Comparison of ENCODE assay signal across 23 cellular contexts in the genomic region with DNA sequence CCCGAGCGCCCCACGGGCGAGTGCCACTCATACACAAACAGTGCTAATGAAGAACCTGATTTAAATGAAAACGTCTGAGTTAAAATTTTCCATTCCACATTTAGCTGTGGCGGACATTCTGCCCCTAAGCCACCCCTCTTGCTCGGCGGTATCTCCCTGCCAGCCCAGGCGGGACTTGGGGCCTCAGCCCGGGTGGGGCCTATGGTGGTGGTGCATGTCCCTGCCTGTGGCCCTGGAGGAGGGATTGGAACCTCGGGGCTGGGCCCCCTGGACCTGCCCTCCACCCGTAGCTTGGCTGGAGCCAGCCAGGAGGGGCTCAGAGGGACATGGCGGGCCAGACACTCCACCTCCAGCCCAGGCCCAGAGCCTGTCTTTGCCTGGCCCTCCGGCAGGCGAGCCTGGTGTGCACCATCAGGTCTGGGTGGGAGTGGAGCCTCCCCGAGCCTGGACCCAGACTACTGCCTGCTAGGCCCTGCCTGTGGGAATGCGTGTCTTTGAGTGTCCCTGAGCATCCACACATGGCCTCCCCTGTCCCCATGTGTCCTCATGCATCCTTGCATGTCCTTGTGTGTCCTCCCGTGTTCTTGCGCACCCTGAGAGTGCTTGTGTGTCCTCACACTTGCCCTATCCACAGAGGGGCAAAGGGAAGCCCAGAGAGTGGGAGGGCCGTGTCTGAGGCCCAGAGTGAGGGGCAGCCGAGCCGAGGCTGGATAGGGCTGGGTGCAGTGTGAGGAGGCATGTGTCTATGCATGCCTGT. TPM values are rescaled to one million over a fixed set of nuclear protein-coding genes. Genes with fewer than 3 reads are reported as not detected.
DNase-seq lines count a peak whose midpoint lies in the region; ATAC-seq, FAIRE-seq and TF ChIP-seq lines count a peak whose summit lies in the region.
"Had no signal": no experiment of that assay in that cellular context is flagged by ENCODE, and none has a peak within 500 bp of the region (broad histone marks: within the 10 kb centered on the region; RNA-seq: fewer than 3 reads in every experiment).

No MANE protein-coding gene starts in this region.

- no peak for TF ChIP-seq RAD21 in K562 (CRISPR knock-in tag; conservative IDR thresholded peaks at IDR 0.05 in 1 of 2, IDR thresholded peaks at IDR 0.05 in 1 of 2)

- H2BK5ac ChIP-seq in neuronal stem cell (ENCODE audit: low read length): peak overlapping the region; percentile 54

- H3K27me3 ChIP-seq in BLaER1 treated with 17β-estradiol and CSF1 and Interleukin-3, amounts not matched to agents 10 nM and 100 nM: no peaks in the 10 kb centered on the region
- H3K27me3 ChIP-seq in K562 (ENCODE audit: control insufficient read depth in 2 of 2, insufficient read depth in 2 of 2, low read length in 2 of 2) (no peaks in the 10 kb centered on the region), neuronal stem cell (ENCODE audit: control insufficient read depth in 3 of 3, insufficient read depth in 3 of 3, low read depth in 1 of 3, low read length in 3 of 3) (no peaks in the 10 kb centered on the region)
- H3K27me3 ChIP-seq: gastrocnemius medialis, left lung, tibial artery had no signal

- H3K23ac ChIP-seq in neuronal stem cell (ENCODE audit: low read depth, low read length, poor library complexity): peak overlapping the region; percentile 8

- WGBS in K562 (ENCODE audit: insufficient coverage, low coverage, missing lambda C conversion rate): 76% methylated on average over 22 of the region's 22 CpGs
- WGBS in neuronal stem cell (ENCODE audit: extremely low coverage in 2 of 2, insufficient read length in 2 of 2, insufficient replicate concordance in 1 of 2), 2 donors: no CpG with 5 or more reads among the region's 22 CpGs
- 60 to 61% methylated on average over 13 to 22 of the region's 22 CpGs for WGBS in lower leg skin, 2 donors

- H2BK12ac ChIP-seq in neuronal stem cell (ENCODE audit: low read length): no peak overlapping the region

- peaks cover 32% of the 10 kb centered on the region for H3K79me1 ChIP-seq in neuronal stem cell (ENCODE audit: low read depth, low read length)

- H2BK120ac ChIP-seq in neuronal stem cell (ENCODE audit: low read depth, low read length): no peak overlapping the region

- H3K4me1 ChIP-seq in BLaER1 treated with 17β-estradiol and CSF1 and Interleukin-3, amounts not matched to agents 10 nM and 100 nM: peaks cover 60 to 73% (median 68%) of the 10 kb centered on the region in 10 experiments
- H3K4me1 ChIP-seq in HEK293 (ENCODE audit: control insufficient read depth, insufficient read depth, low read length) (peaks cover 5% of the 10 kb centered on the region), K562 (replicated peaks in 1 of 2; ENCODE audit: control insufficient read depth in 2 of 2, insufficient read depth in 2 of 2, low read length in 2 of 2) (peaks cover 17 to 90% of the 10 kb centered on the region in 2 experiments), neuronal stem cell (ENCODE audit: control insufficient read depth in 2 of 2, insufficient read depth in 1 of 2, low read depth in 1 of 2, low read length in 2 of 2) (peaks cover 7 to 15% of the 10 kb centered on the region in 2 donors)

- DNase-seq in K562 (ENCODE audit: extremely low read depth in 1 of 4, low spot score in 3 of 4) (no peak), neuronal stem cell (ENCODE audit: low spot score) (no peak), NCI-H1105 treated with DMSO at 0.1 percent for 48 hours (lab: John Stamatoyannopoulos, UW) (no peak), SKM-1 treated with dmso at 0.1 percent for 144 hours (lab: John Stamatoyannopoulos, UW; ENCODE audit: unreplicated experiment) (no peak), lower leg skin (ENCODE audit: low spot score in 2 of 2) (no peak)
- DNase-seq: ACHN; activated CD4-positive, alpha-beta T cell treated with anti-CD3 and anti-CD28 coated beads, Interleukin-2, amount 50 U/mL, for 48 hours; activated naive CD4-positive, alpha-beta T cell treated with anti-CD3 and anti-CD28 coated beads, Interleukin-2, amount 50 U/mL, for 16 hours; anterior cingulate cortex; Calu3; gastrocnemius medialis; Kasumi-1; naive B cell; NCI-H1694 treated with DMSO at 0.1 percent for 48 hours; NCI-H510A treated with DMSO at 0.1 percent for 48 hours; SIG-M5; stimulated activated naive CD8-positive, alpha-beta T cell treated with anti-CD3 and anti-CD28 coated beads, Interleukin-15, amount 100 ng/mL, for 72 hours; tibial artery had no signal

- H3K4me2 ChIP-seq in BLaER1 treated with 17β-estradiol and CSF1 and Interleukin-3, amounts not matched to agents 10 nM and 100 nM: peak overlapping the region; percentile 48 to 100 (median 80); a peak in 21 of 22 replicates
- H3K4me2 ChIP-seq in K562 (ENCODE audit: insufficient read depth, low read length) (no peak overlapping the region), neuronal stem cell (ENCODE audit: insufficient read depth, low read length, poor library complexity, severe bottlenecking) (no peak overlapping the region)

- peaks cover 21% of the 10 kb centered on the region for H3K79me2 ChIP-seq in K562 (ENCODE audit: control insufficient read depth, insufficient read depth, low read length)

- no peak for TF ChIP-seq POLR2A in K562 (conservative IDR thresholded peaks at IDR 0.05)
- TF ChIP-seq POLR2A in lower leg skin (IDR thresholded peaks at IDR 0.05): no peak

- in situ Hi-C loops in K562 (cut with MboI): no loop called here

- no peak overlapping the region for H3K4me3 ChIP-seq in BLaER1 treated with 17β-estradiol and CSF1 and Interleukin-3, amounts not matched to agents 10 nM and 100 nM
- H3K4me3 ChIP-seq in HEK293 (ENCODE audit: low read depth, low read length) (no peak overlapping the region), K562 (no peak overlapping the region), neuronal stem cell (ENCODE audit: low read length in 2 of 2) (peak overlapping the region in 1 of 2 donors; percentile 61), lower leg skin (ENCODE audit: low read depth, poor library complexity, severe bottlenecking) (no peak overlapping the region)
- H3K4me3 ChIP-seq: gastrocnemius medialis, left lung, tibial artery had no signal

- H3K14ac ChIP-seq in neuronal stem cell (ENCODE audit: low read length): no peak overlapping the region

- H3K27ac ChIP-seq in BLaER1 treated with 17β-estradiol and CSF1 and Interleukin-3, amounts not matched to agents 10 nM and 100 nM: peak overlapping the region in 3 of 11 experiments; percentile 11 to 39 (median 28); a peak in 2 of 22 replicates
- H3K27ac ChIP-seq in HEK293 (ENCODE audit: extremely low read depth, low read depth, low read length): no peak overlapping the region
- H3K27ac ChIP-seq in K562 (ENCODE audit: extremely low read depth, low read depth, low read length): no peak overlapping the region
- H3K27ac ChIP-seq in neuronal stem cell (replicated peaks; ENCODE audit: low read length): no peak overlapping the region
- H3K27ac ChIP-seq: left lung had no signal

- FAIRE-seq in K562 (lab: Jason Lieb, UNC): no peak
- FAIRE-seq: endometrium had no signal

- no peak for TF ChIP-seq EP300 in K562 (IDR thresholded peaks at IDR 0.05; ENCODE audit: low read length)

- peak overlapping the region; percentile 51 for H2BK15ac ChIP-seq in neuronal stem cell (ENCODE audit: low read length)

- H3K9me1 ChIP-seq in K562 (ENCODE audit: control insufficient read depth, insufficient read depth, low read length): peaks cover 18% of the 10 kb centered on the region

- no peak for ATAC-seq in K562
- ATAC-seq: gastrocnemius medialis; left lung; stimulated activated naive CD8-positive, alpha-beta T cell treated with anti-CD3 and anti-CD28 coated beads, Interleukin-15, amount 100 ng/mL, for 72 hours had no signal

- H4K91ac ChIP-seq in neuronal stem cell (ENCODE audit: low read depth, low read length, poor library complexity): peak overlapping the region; percentile 50

- intact Hi-C loops in K562 (cut with micrococcal nuclease) (no loop called here), lower leg skin (cut with DNase I; ENCODE audit: low total_unique reads) (no loop called here)

- H2AK5ac ChIP-seq in neuronal stem cell (ENCODE audit: low read depth, low read length): no peak overlapping the region

- CTCF ChIA-PET in HEK293 (lab: Yijun Ruan, JAX): interaction anchor here (0.7 to 1.8 kb wide), 5 partner anchors 20 to 163 kb away, joined by 3 to 6 read pairs (median 3); no protein-coding TSS in a partner anchor
- CTCF ChIA-PET in K562 (lab: Yijun Ruan, JAX; ENCODE audit: low intra/inter-chr PET ratio): no interaction called here

- H3K18ac ChIP-seq in neuronal stem cell (ENCODE audit: low read length): no peak overlapping the region

- H2AFZ ChIP-seq in K562 (ENCODE audit: low read depth, low read length) (no peak overlapping the region), neuronal stem cell (ENCODE audit: low read length) (no peak overlapping the region)

- BruUV-seq in K562 (replicated peaks; lab: Mats Ljungman, UMichigan): no TSS peak

- H4K8ac ChIP-seq in neuronal stem cell (ENCODE audit: low read depth, low read length): no peak overlapping the region

- peak overlapping the region in 10 of 11 experiments; percentile 7 to 64 (median 50); a peak in 15 of 22 replicates for H3K9ac ChIP-seq in BLaER1 treated with 17β-estradiol and CSF1 and Interleukin-3, amounts not matched to agents 10 nM and 100 nM
- H3K9ac ChIP-seq in K562 (ENCODE audit: insufficient read depth in 1 of 2, low read depth in 2 of 2, low read length in 2 of 2): peak overlapping the region in 1 of 2 experiments; percentile 79; a peak in 2 of 4 replicates
- H3K9ac ChIP-seq in neuronal stem cell (ENCODE audit: low read depth, low read length, poor library complexity): peak overlapping the region; percentile 14

- POLR2A ChIA-PET in HEK293 (lab: Yijun Ruan, JAX): interaction anchor here (1.0 to 1.3 kb wide), 2 partner anchors 12 to 19 kb away, joined by 3 read pairs; no protein-coding TSS in a partner anchor
- POLR2A ChIA-PET in K562 (lab: Yijun Ruan, JAX): interaction anchor here (0.6 to 7.2 kb wide), 5 partner anchors 10 to 134 kb away, joined by 3 to 68 read pairs (median 4); no protein-coding TSS in a partner anchor

- no peak overlapping the region for H3K4ac ChIP-seq in neuronal stem cell (ENCODE audit: low read length)

- no peaks in the 10 kb centered on the region for H3K9me3 ChIP-seq in BLaER1 treated with 17β-estradiol and CSF1 and Interleukin-3, amounts not matched to agents 10 nM and 100 nM (replicated peaks in 1 of 11)
- H3K9me3 ChIP-seq in HEK293 (ENCODE audit: control insufficient read depth, insufficient read depth, low read depth, low read length) (no peaks in the 10 kb centered on the region), K562 (replicated peaks; ENCODE audit: control insufficient read depth, insufficient read depth, low read depth, low read length) (no peaks in the 10 kb centered on the region), neuronal stem cell (replicated peaks in 1 of 2; ENCODE audit: control insufficient read depth in 2 of 2, insufficient read depth in 1 of 2, low read depth in 1 of 2, low read length in 2 of 2) (peaks cover 0 to 2% of the 10 kb centered on the region in 2 donors)
- H3K9me3 ChIP-seq: gastrocnemius medialis, left lung, tibial artery had no signal

- TF ChIP-seq CTCF in HEK293 (tag by site-specific recombination; IDR thresholded peaks at IDR 0.05) (no peak), K562 (IDR thresholded peaks at IDR 0.05 in 2 of 3, conservative IDR thresholded peaks at IDR 0.05 in 1 of 3; ENCODE audit: insufficient read depth in 2 of 3, low read depth in 1 of 3, low read length in 3 of 3) (no peak), lower leg skin (IDR thresholded peaks at IDR 0.05) (no peak)

- peaks cover 63 to 93% (median 87%) of the 10 kb centered on the region in 11 experiments for H4K20me1 ChIP-seq in BLaER1 treated with 17β-estradiol and CSF1 and Interleukin-3, amounts not matched to agents 10 nM and 100 nM
- peaks cover 52% of the 10 kb centered on the region for H4K20me1 ChIP-seq in K562 (replicated peaks; ENCODE audit: control insufficient read depth, insufficient read depth, low read length)

- H3K36me3 ChIP-seq in BLaER1 treated with 17β-estradiol and CSF1 and Interleukin-3, amounts not matched to agents 10 nM and 100 nM: peaks cover 0 to 28% (median 11%) of the 10 kb centered on the region in 11 experiments; a peak in 16 of 22 replicates
- H3K36me3 ChIP-seq in HEK293 (ENCODE audit: control insufficient read depth in 2 of 2, insufficient read depth in 1 of 2, low read length in 2 of 2): peaks cover 0 to 41% of the 10 kb centered on the region in 2 experiments; a peak in 1 of 3 replicates
- H3K36me3 ChIP-seq in K562 (ENCODE audit: control insufficient read depth, insufficient read depth, low read length): peaks cover 10% of the 10 kb centered on the region; the same call in 2 of the 3 replicates
- peaks cover 6 to 8% of the 10 kb centered on the region in 2 donors for H3K36me3 ChIP-seq in neuronal stem cell (replicated peaks in 1 of 2; ENCODE audit: control insufficient read depth in 2 of 2, insufficient read depth in 2 of 2, low read length in 2 of 2)
- H3K36me3 ChIP-seq: gastrocnemius medialis had no signal

RNA-seq across cellular contexts. Expression of a gene that starts 4.4 kb away (rescaled TPM):
- 77.3 and 229 TPM in 2 replicates for total RNA-seq in K562 (2011; cell fraction: chromatin; rRNA removed; ENCODE audit: low replicate concordance)
- total RNA-seq in K562 (2011; cell fraction: nucleolus; rRNA removed): 110 and 113 TPM in 2 replicates
- total RNA-seq in K562 (2011; cell fraction: nucleoplasm; rRNA removed): 89.5 and 103 TPM in 2 replicates
- total RNA-seq in K562 (2014; rRNA removed) (16.4 and 27.9 TPM in 2 replicates), K562 (2014; rRNA removed; fragmentation: Illumina TruSeq; extraction: Trizol) (4.5 and 7.5 TPM in 2 replicates), K562 (2015; rRNA removed; fragmentation: Illumina TruSeq; extraction: Trizol) (9.8 and 11.3 TPM in 2 replicates), K562 (2021) (99.5 and 109 TPM in 2 replicates), lower leg skin (10 to 100 TPM; 17.8 to 30.0 (median 26.1) TPM)
- polyA plus RNA-seq in K562 (2011; rRNA removed) (21.3 and 39.4 TPM in 2 replicates), K562 (2014; fragmentation: Illumina TruSeq; extraction: Trizol) (34.6 and 58.2 TPM in 2 replicates), K562 (2014; fragmentation: Nextera tagmentation; extraction: Ambion mirVana) (under 1 TPM; 0.04 to 0.15 TPM), K562 (2014; rRNA removed) (74.5 and 108 TPM in 2 replicates)
- polyA plus RNA-seq in K562 (2011; cell fraction: cytosol; rRNA removed): 30.5 and 34.1 TPM in 2 replicates
- 388 and 500 TPM in 2 replicates for polyA plus RNA-seq in K562 (2011; cell fraction: nucleus; rRNA removed)
- 47.3 and 69.3 TPM in 2 replicates for polyA plus RNA-seq in K562 (2012)
- polyA minus RNA-seq in K562 (2011; rRNA and poly(A)+ RNA removed): 5.1 and 6.4 TPM in 2 replicates
- polyA minus RNA-seq in K562 (2011; cell fraction: cytosol; rRNA and poly(A)+ RNA removed): 26.3 and 42.5 TPM in 2 replicates
- polyA minus RNA-seq in K562 (2011; cell fraction: nucleus; rRNA and poly(A)+ RNA removed): 38.9 and 55.3 TPM in 2 replicates
- 44.3 TPM for polyA plus RNA-seq in neuronal stem cell (2013, experiment 1 of 2)
- polyA plus RNA-seq in neuronal stem cell (2013, experiment 2 of 2): 42.8 TPM

RNA-seq across cellular contexts. Expression of a gene that starts 14.8 kb away (rescaled TPM):
- total RNA-seq in K562 (2011; cell fraction: chromatin; rRNA removed; ENCODE audit: low replicate concordance): not detected in 2 replicates
- not detected in 2 replicates for total RNA-seq in K562 (2011; cell fraction: nucleolus; rRNA removed)
- total RNA-seq in K562 (2011; cell fraction: nucleoplasm; rRNA removed): not detected in 2 replicates
- not detected in 2 replicates for total RNA-seq in K562 (2014; rRNA removed)
- not detected in 2 replicates for total RNA-seq in K562 (2014; rRNA removed; fragmentation: Illumina TruSeq; extraction: Trizol)
- not detected in 2 replicates for total RNA-seq in K562 (2015; rRNA removed; fragmentation: Illumina TruSeq; extraction: Trizol)
- total RNA-seq in K562 (2021): not detected in 2 replicates
- polyA plus RNA-seq in K562 (2011; rRNA removed): not detected in 2 replicates
- not detected in 2 replicates for polyA plus RNA-seq in K562 (2011; cell fraction: cytosol; rRNA removed)
- not detected in 2 replicates for polyA plus RNA-seq in K562 (2011; cell fraction: nucleus; rRNA removed)
- polyA plus RNA-seq in K562 (2012): 0.26 TPM in 1 of 2 replicates, not detected in the other
- polyA plus RNA-seq in K562 (2014; fragmentation: Illumina TruSeq; extraction: Trizol): not detected in 2 replicates
- not detected for polyA plus RNA-seq in K562 (2014; fragmentation: Nextera tagmentation; extraction: Ambion mirVana)
- not detected in 2 replicates for polyA plus RNA-seq in K562 (2014; rRNA removed)
- not detected in 2 replicates for polyA minus RNA-seq in K562 (2011; rRNA and poly(A)+ RNA removed)
- polyA minus RNA-seq in K562 (2011; cell fraction: cytosol; rRNA and poly(A)+ RNA removed): not detected in 2 replicates
- polyA minus RNA-seq in K562 (2011; cell fraction: nucleus; rRNA and poly(A)+ RNA removed): not detected in 2 replicates
- not detected for polyA plus RNA-seq in neuronal stem cell (2013, experiment 1 of 2)
- not detected for polyA plus RNA-seq in neuronal stem cell (2013, experiment 2 of 2)
- total RNA-seq in lower leg skin: 1 to 10 TPM in 2 of 4 donors, under 1 TPM in 1, not detected in 1; 0.16 to 2.1 (median 1.7) TPM
- total RNA-seq: Calu3, mesothelial cell of epicardium had no signal

RNA-seq across cellular contexts. Expression of a gene that starts 19.0 kb away (rescaled TPM):
- total RNA-seq in K562 (2011; cell fraction: chromatin; rRNA removed; ENCODE audit: low replicate concordance): 249 and 785 TPM in 2 replicates
- 623 and 778 TPM in 2 replicates for total RNA-seq in K562 (2011; cell fraction: nucleolus; rRNA removed)
- total RNA-seq in K562 (2011; cell fraction: nucleoplasm; rRNA removed): 344 and 378 TPM in 2 replicates
- total RNA-seq in K562 (2014; rRNA removed) (203 and 254 TPM in 2 replicates), K562 (2014; rRNA removed; fragmentation: Illumina TruSeq; extraction: Trizol) (31.5 and 47.4 TPM in 2 replicates), K562 (2015; rRNA removed; fragmentation: Illumina TruSeq; extraction: Trizol) (151 and 170 TPM in 2 replicates), K562 (2021) (222 and 242 TPM in 2 replicates), lower leg skin (10 to 100 TPM; 41.6 to 97.5 (median 52.8) TPM)
- polyA plus RNA-seq in K562 (2011; rRNA removed) (102 and 189 TPM in 2 replicates), K562 (2014; fragmentation: Illumina TruSeq; extraction: Trizol) (140 and 177 TPM in 2 replicates), K562 (2014; fragmentation: Nextera tagmentation; extraction: Ambion mirVana) (1 to 10 TPM; 1.6 to 6.6 TPM), K562 (2014; rRNA removed) (258 and 265 TPM in 2 replicates)
- 155 and 253 TPM in 2 replicates for polyA plus RNA-seq in K562 (2011; cell fraction: cytosol; rRNA removed)
- polyA plus RNA-seq in K562 (2011; cell fraction: nucleus; rRNA removed): 1,476 and 1,701 TPM in 2 replicates
- 173 and 189 TPM in 2 replicates for polyA plus RNA-seq in K562 (2012)
- 57.9 and 72.9 TPM in 2 replicates for polyA minus RNA-seq in K562 (2011; rRNA and poly(A)+ RNA removed)
- polyA minus RNA-seq in K562 (2011; cell fraction: cytosol; rRNA and poly(A)+ RNA removed): 87.3 and 128 TPM in 2 replicates
- polyA minus RNA-seq in K562 (2011; cell fraction: nucleus; rRNA and poly(A)+ RNA removed): 286 and 369 TPM in 2 replicates
- polyA plus RNA-seq in neuronal stem cell (2013, experiment 1 of 2): 21.2 TPM
- 21.9 TPM for polyA plus RNA-seq in neuronal stem cell (2013, experiment 2 of 2)

RNA-seq across cellular contexts. Expression of a gene that starts 20.1 kb away (rescaled TPM):
- total RNA-seq in K562 (2011; cell fraction: chromatin; rRNA removed; ENCODE audit: low replicate concordance): 525 and 801 TPM in 2 replicates
- total RNA-seq in K562 (2011; cell fraction: nucleolus; rRNA removed): 523 and 591 TPM in 2 replicates
- total RNA-seq in K562 (2011; cell fraction: nucleoplasm; rRNA removed): 545 and 554 TPM in 2 replicates
- 2,045 and 2,260 TPM in 2 replicates for total RNA-seq in K562 (2014; rRNA removed)
- 1,191 and 1,409 TPM in 2 replicates for total RNA-seq in K562 (2014; rRNA removed; fragmentation: Illumina TruSeq; extraction: Trizol)
- total RNA-seq in K562 (2015; rRNA removed; fragmentation: Illumina TruSeq; extraction: Trizol): 1,591 and 1,659 TPM in 2 replicates
- total RNA-seq in K562 (2021): 1,289 and 1,311 TPM in 2 replicates
- 1,082 and 1,351 TPM in 2 replicates for polyA plus RNA-seq in K562 (2011; rRNA removed)
- polyA plus RNA-seq in K562 (2011; cell fraction: cytosol; rRNA removed): 950 and 1,655 TPM in 2 replicates
- 1,008 and 1,512 TPM in 2 replicates for polyA plus RNA-seq in K562 (2011; cell fraction: nucleus; rRNA removed)
- polyA plus RNA-seq in K562 (2012): 795 and 1,074 TPM in 2 replicates
- 1,518 and 1,621 TPM in 2 replicates for polyA plus RNA-seq in K562 (2014; fragmentation: Illumina TruSeq; extraction: Trizol)
- 100 to 1,000 TPM; 162 to 207 TPM for polyA plus RNA-seq in K562 (2014; fragmentation: Nextera tagmentation; extraction: Ambion mirVana)
- 2,237 and 2,891 TPM in 2 replicates for polyA plus RNA-seq in K562 (2014; rRNA removed)
- polyA minus RNA-seq in K562 (2011; rRNA and poly(A)+ RNA removed): 896 and 959 TPM in 2 replicates
- polyA minus RNA-seq in K562 (2011; cell fraction: cytosol; rRNA and poly(A)+ RNA removed): 618 and 835 TPM in 2 replicates
- 183 and 414 TPM in 2 replicates for polyA minus RNA-seq in K562 (2011; cell fraction: nucleus; rRNA and poly(A)+ RNA removed)
- polyA plus RNA-seq in neuronal stem cell (2013, experiment 1 of 2): 496 TPM
- polyA plus RNA-seq in neuronal stem cell (2013, experiment 2 of 2): 494 TPM
- total RNA-seq in lower leg skin: 100 to 1,000 TPM; 104 to 159 (median 119) TPM

RNA-seq across cellular contexts. Expression of a gene that starts 56.0 kb away (rescaled TPM):
- total RNA-seq in K562 (2011; cell fraction: chromatin; rRNA removed; ENCODE audit: low replicate concordance): 638 and 1,105 TPM in 2 replicates
- 550 and 577 TPM in 2 replicates for total RNA-seq in K562 (2011; cell fraction: nucleolus; rRNA removed)
- total RNA-seq in K562 (2011; cell fraction: nucleoplasm; rRNA removed): 502 and 511 TPM in 2 replicates
- total RNA-seq in K562 (2014; rRNA removed) (107 and 108 TPM in 2 replicates), K562 (2014; rRNA removed; fragmentation: Illumina TruSeq; extraction: Trizol) (43.7 and 49.4 TPM in 2 replicates), K562 (2015; rRNA removed; fragmentation: Illumina TruSeq; extraction: Trizol) (80.1 and 81.2 TPM in 2 replicates), K562 (2021) (116 and 119 TPM in 2 replicates), lower leg skin (10 to 100 TPM; 14.8 to 28.2 (median 21.8) TPM)
- polyA plus RNA-seq in K562 (2011; rRNA removed) (81.8 and 155 TPM in 2 replicates), K562 (2014; fragmentation: Illumina TruSeq; extraction: Trizol) (70.4 and 75.0 TPM in 2 replicates), K562 (2014; fragmentation: Nextera tagmentation; extraction: Ambion mirVana) (1 to 10 TPM; 5.9 to 7.7 TPM), K562 (2014; rRNA removed) (135 and 144 TPM in 2 replicates)
- polyA plus RNA-seq in K562 (2011; cell fraction: cytosol; rRNA removed): 51.2 and 92.7 TPM in 2 replicates
- 1,167 and 1,418 TPM in 2 replicates for polyA plus RNA-seq in K562 (2011; cell fraction: nucleus; rRNA removed)
- 76.7 and 85.3 TPM in 2 replicates for polyA plus RNA-seq in K562 (2012)
- 62.1 and 82.0 TPM in 2 replicates for polyA minus RNA-seq in K562 (2011; rRNA and poly(A)+ RNA removed)
- polyA minus RNA-seq in K562 (2011; cell fraction: cytosol; rRNA and poly(A)+ RNA removed): 35.2 and 46.4 TPM in 2 replicates
- 210 and 349 TPM in 2 replicates for polyA minus RNA-seq in K562 (2011; cell fraction: nucleus; rRNA and poly(A)+ RNA removed)
- 16.3 TPM for polyA plus RNA-seq in neuronal stem cell (2013, experiment 1 of 2)
- polyA plus RNA-seq in neuronal stem cell (2013, experiment 2 of 2): 16.3 TPM

Comparison
In these comparisons a context has a peak if more than half of its experiments do, and no peak if none do; other contexts are left out.
1. H3K4me2 ChIP-seq: peak in BLaER1 treated with 17β-estradiol and CSF1 and Interleukin-3, amounts not matched to agents 10 nM and 100 nM (11 of 11); none in K562 (single experiment) and neuronal stem cell (single experiment).